In genomic region chr17:2063306-2064146, GRCh38 we compare ENCODE assay signal across 10 cellular contexts. TPM values are rescaled to one million over a fixed set of nuclear protein-coding genes. Genes with fewer than 3 reads are reported as not detected.
A peak's percentile ranks its signal among the peaks of the same experiment; 100 is the strongest.
DNase-seq lines count a peak whose midpoint lies in the region; ATAC-seq and TF ChIP-seq lines count a peak whose summit lies in the region.
"Had no signal": no experiment of that assay in that cellular context is flagged by ENCODE, and none has a peak within 500 bp of the region (broad histone marks: within the 10 kb centered on the region; RNA-seq: fewer than 3 reads in every experiment).

No MANE protein-coding gene starts in this region.

- H3K4me3 ChIP-seq in Caco-2 (ENCODE audit: low read depth, low read length) (no peak overlapping the region), gastroesophageal sphincter (no peak overlapping the region), psoas muscle (no peak overlapping the region)

- H3K4me1 Mint-ChIP-seq in Caco-2 (ENCODE audit: low read depth, unreplicated experiment) = peaks cover 8% of the 10 kb centered on the region
- peaks cover 36% of the 10 kb centered on the region for H3K4me1 Mint-ChIP-seq in WTC11

- POLR2A ChIA-PET in Caco-2 (lab: Charles Lee) (no interaction called here), WTC11 (lab: Charles Lee) (interaction anchor here (0.5 kb wide), 1 partner anchor 1260 kb away, joined by 3 read pairs; no protein-coding TSS in a partner anchor)

- no peak for DNase-seq in Caco-2
- no peak for DNase-seq in WTC11 (ENCODE audit: low spot score)
- peak in 1 of 2 donors; percentile 43 for DNase-seq in psoas muscle
- DNase-seq in SIG-M5 treated with dmso at 0.1 percent for 504 hours (lab: John Stamatoyannopoulos, UW; ENCODE audit: unreplicated experiment) = no peak
- no peak for DNase-seq in SHP77 (lab: John Stamatoyannopoulos, UW)
- DNase-seq in stimulated activated CD4-positive, alpha-beta T cell treated with anti-CD3 and anti-CD28 coated beads, Interleukin-12 subunit alpha, Interleukin-12 subunit beta, amount 100 ng/mL, for 4 hours = no peak
- DNase-seq: DMS53, NCI-H526 treated with DMSO at 0.1 percent for 48 hours had no signal

- H3K27ac Mint-ChIP-seq in Caco-2 (ENCODE audit: unreplicated experiment) = peak overlapping the region; percentile 62
- H3K27ac Mint-ChIP-seq in WTC11 = 0 out of 2 replicates have a peak overlapping the region, but pooled peaks have one; percentile 53

- H3K36me3 Mint-ChIP-seq in Caco-2 (ENCODE audit: insufficient read depth, unreplicated experiment) (peaks cover 18% of the 10 kb centered on the region), WTC11 (peaks cover 3% of the 10 kb centered on the region)

- peak overlapping the region; percentile 56 to 95 (median 89) for H3K27ac ChIP-seq in gastroesophageal sphincter
- H3K27ac ChIP-seq in psoas muscle = peak overlapping the region; percentile 62

- BruUV-seq in Caco-2 (replicated peaks; lab: Mats Ljungman, UMichigan) = no TSS peak

- no peaks in the 10 kb centered on the region for H3K27me3 Mint-ChIP-seq in Caco-2 (ENCODE audit: insufficient read depth, unreplicated experiment)
- peaks cover 26% of the 10 kb centered on the region for H3K27me3 Mint-ChIP-seq in WTC11 (ENCODE audit: low read depth)

- H3K9me3 ChIP-seq in Caco-2 (no peaks in the 10 kb centered on the region), gastroesophageal sphincter (no peaks in the 10 kb centered on the region), psoas muscle (no peaks in the 10 kb centered on the region)

- intact Hi-C loops in Caco-2 (cut with micrococcal nuclease; ENCODE audit: unreplicated experiment) (no loop called here), psoas muscle (cut with DNase I) (no loop called here)

- ATAC-seq in WTC11 (no peak), gastroesophageal sphincter (no peak), psoas muscle (no peak), GM19395 (IDR thresholded peaks at IDR 0.05; ENCODE audit: unreplicated experiment) (no peak)

- no peak for TF ChIP-seq EP300 in gastroesophageal sphincter (IDR thresholded peaks at IDR 0.05)

- WGBS in gastroesophageal sphincter (ENCODE audit: low coverage in 1 of 2), 2 donors = 7 to 41% methylated on average over 3 to 13 of the region's 15 CpGs
- 65 to 69% (median 66%) methylated on average over 15 of the region's 15 CpGs for WGBS in psoas muscle, 3 donors

- H3K9me3 Mint-ChIP-seq in Caco-2 (ENCODE audit: unreplicated experiment) (no peaks in the 10 kb centered on the region), WTC11 (no peaks in the 10 kb centered on the region)

- CTCF ChIA-PET in Caco-2 (lab: Charles Lee) (interaction anchor here (1.4 kb wide), 1 partner anchor 9 kb away, joined by 3 read pairs; no protein-coding TSS in a partner anchor), WTC11 (lab: Charles Lee) (interaction anchor here (1.1 to 11.0 kb wide), 6 partner anchors 7 to 181 kb away, joined by 3 to 96 read pairs (median 6); partner anchors contain the start of gene HIC1)

- TF ChIP-seq POLR2A in gastroesophageal sphincter (IDR thresholded peaks at IDR 0.05) = no peak

- no peaks in the 10 kb centered on the region for H3K27me3 ChIP-seq in Caco-2 (replicated peaks; ENCODE audit: control insufficient read depth, insufficient read depth, low read length)
- peaks cover 10% of the 10 kb centered on the region for H3K27me3 ChIP-seq in gastroesophageal sphincter
- no peaks in the 10 kb centered on the region for H3K27me3 ChIP-seq in psoas muscle (ENCODE audit: insufficient read depth in 3 of 3, low read length in 2 of 3)

- H3K4me3 Mint-ChIP-seq in Caco-2 (ENCODE audit: unreplicated experiment) (no peak overlapping the region), WTC11 (no peak overlapping the region)

- H3K4me1 ChIP-seq in Caco-2 (0 out of 2 replicates have a peak, but pooled peaks cover 6% of the 10 kb centered on the region), gastroesophageal sphincter (peaks cover 2 to 100% (median 70%) of the 10 kb centered on the region in 3 donors), psoas muscle (no peaks in the 10 kb centered on the region)

- TF ChIP-seq CTCF in Caco-2 (IDR thresholded peaks at IDR 0.05; ENCODE audit: insufficient read depth in 1 of 2, low read depth in 1 of 2, low read length in 1 of 2, severe bottlenecking in 1 of 2, unreplicated experiment in 1 of 2) = no peak
- no peak for TF ChIP-seq CTCF in WTC11 (IDR thresholded peaks at IDR 0.05)
- TF ChIP-seq CTCF in gastroesophageal sphincter (IDR thresholded peaks at IDR 0.05) = no peak
- no peak for TF ChIP-seq CTCF in psoas muscle (IDR thresholded peaks at IDR 0.05)

- H3K36me3 ChIP-seq in Caco-2 (ENCODE audit: control insufficient read depth, insufficient read depth, low read length) (peaks cover 3% of the 10 kb centered on the region; the same call in 1 of the 2 replicates), gastroesophageal sphincter (peaks cover 0 to 89% of the 10 kb centered on the region in 2 donors), psoas muscle (ENCODE audit: insufficient read depth in 1 of 2, low read depth in 1 of 2) (peaks cover 0 to 61% of the 10 kb centered on the region in 2 donors)

TF ChIP-seq in WTC11, 78 proteins besides CTCF, POLR2A, EP300 and RAD21:
- TF ChIP-seq ZNF219 (CRISPR knock-in tag; IDR thresholded peaks at IDR 0.05; ENCODE audit: borderline replicate concordance) (no peak), RELA (CRISPR knock-in tag; IDR thresholded peaks at IDR 0.05; ENCODE audit: borderline replicate concordance) (no peak)

RNA-seq across cellular contexts. Expression of gene HIC1, which starts 8.6 kb away (rescaled TPM):
- total RNA-seq in Caco-2 (2022) (0.59 and 1.8 TPM in 2 replicates), WTC11 (2021) (0.37 to 0.46 TPM (median 0.39 TPM) in 3 replicates), gastroesophageal sphincter (10 to 100 TPM; 32.8 to 56.2 (median 41.6) TPM), psoas muscle (10 to 100 TPM in 1 of 4 donors, 1 to 10 TPM in 3; 4.3 to 12.6 (median 9.4) TPM)
- polyA plus RNA-seq in psoas muscle = 1 to 10 TPM; 2.0 to 3.5 (median 2.1) TPM

RNA-seq across cellular contexts. Expression of gene OVCA2, which starts 21.7 kb away (rescaled TPM):
- total RNA-seq in Caco-2 (2022) = 33.1 and 39.3 TPM in 2 replicates
- 18.4 to 23.5 TPM (median 20.5 TPM) in 3 replicates for total RNA-seq in WTC11 (2021)
- 10 to 100 TPM; 19.6 to 40.3 (median 36.5) TPM for total RNA-seq in gastroesophageal sphincter
- 10 to 100 TPM; 10.1 to 23.0 (median 15.2) TPM for total RNA-seq in psoas muscle
- 10 to 100 TPM; 29.2 to 66.1 (median 33.4) TPM for polyA plus RNA-seq in psoas muscle

RNA-seq across cellular contexts. Expression of gene DPH1, which starts 33.6 kb away (rescaled TPM):
- total RNA-seq in Caco-2 (2022) (52.0 and 52.8 TPM in 2 replicates), WTC11 (2021) (29.5 to 43.2 TPM (median 33.0 TPM) in 3 replicates), gastroesophageal sphincter (10 to 100 TPM; 29.9 to 35.6 (median 34.0) TPM), psoas muscle (10 to 100 TPM; 36.9 to 73.4 (median 45.5) TPM)
- polyA plus RNA-seq in psoas muscle = 10 to 100 TPM; 13.5 to 51.9 (median 39.2) TPM

RNA-seq across cellular contexts. Expression of gene RTN4RL1, which starts 38.4 kb away (rescaled TPM):
- total RNA-seq in Caco-2 (2022) (0.54 and 0.60 TPM in 2 replicates), WTC11 (2021) (0.27 to 0.72 TPM (median 0.37 TPM) in 3 replicates), gastroesophageal sphincter (under 1 TPM in 3 of 4 donors, not detected in 1; 0.58 to 0.81 (median 0.72) TPM), psoas muscle (1 to 10 TPM in 2 of 4 donors, under 1 TPM in 2; 0.65 to 1.7 (median 1.2) TPM)
- 1 to 10 TPM in 1 of 3 donors, under 1 TPM in 2; 0.44 to 1.8 (median 0.70) TPM for polyA plus RNA-seq in psoas muscle
